10 cellular contexts compared by ENCODE assay signal in the genomic region with DNA sequence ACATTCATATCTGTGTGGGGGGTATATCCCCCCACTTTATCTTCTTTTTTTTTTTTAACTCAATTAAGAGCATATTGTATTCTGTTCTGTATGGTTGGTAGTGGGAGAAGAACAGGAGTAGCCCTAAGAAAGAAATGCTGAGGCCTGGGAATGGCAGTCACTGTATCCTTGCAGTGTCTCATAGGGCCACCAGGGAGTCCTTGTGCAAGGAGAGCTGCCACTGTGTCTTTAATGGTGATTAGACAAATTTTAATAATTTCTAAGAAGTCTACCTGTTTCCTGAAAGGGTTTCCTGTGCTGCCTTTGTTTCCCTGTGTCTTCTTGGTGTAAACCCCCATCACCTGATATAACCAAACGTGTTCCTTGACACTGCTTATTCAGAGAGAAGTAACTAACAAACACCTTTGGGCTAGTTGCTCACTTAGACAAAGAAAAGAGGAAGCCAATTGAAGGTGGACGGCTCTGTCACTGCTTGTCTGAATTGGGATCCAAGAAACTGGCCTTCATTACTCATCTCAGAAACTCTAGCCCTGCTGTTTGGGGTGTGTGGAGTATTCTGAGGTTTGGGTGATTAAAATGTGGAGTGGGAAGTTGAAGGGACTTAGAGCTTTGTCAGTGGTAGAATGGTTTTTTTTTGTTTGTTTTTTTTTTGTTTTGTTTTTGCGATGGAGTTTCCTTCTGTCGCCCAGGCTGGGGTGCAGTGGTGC. TPM values are rescaled to one million over a fixed set of nuclear protein-coding genes. Genes with fewer than 3 reads are reported as not detected.
DNase-seq lines count a peak whose midpoint lies in the region; ATAC-seq and TF ChIP-seq lines count a peak whose summit lies in the region.
"Had no signal": no experiment of that assay in that cellular context is flagged by ENCODE, and none has a peak within 500 bp of the region (broad histone marks: within the 10 kb centered on the region; RNA-seq: fewer than 3 reads in every experiment).

No MANE protein-coding gene starts in this region.

- no peak overlapping the region for H3K9ac ChIP-seq in neural progenitor cell
- H3K9ac ChIP-seq in Karpas-422 (ENCODE audit: low read length): no peak overlapping the region

- H3F3A ChIP-seq in neural progenitor cell (ENCODE audit: low read depth): no peaks in the 10 kb centered on the region

- no peak overlapping the region for H3K4me3 Mint-ChIP-seq in neural progenitor cell
- no peak overlapping the region for H3K4me3 Mint-ChIP-seq in activated T-cell treated with anti-CD3 and anti-CD28 coated beads, Interleukin-2, amount 50 U/mL, for 4 hours
- H3K4me3 Mint-ChIP-seq: activated T-cell treated with anti-CD3 and anti-CD28 coated beads, Interleukin-2, amount 50 U/mL, for 72 hours had no signal

- H3K27me3 Mint-ChIP-seq in neural progenitor cell (ENCODE audit: insufficient read depth, low read depth): no peaks in the 10 kb centered on the region
- peaks cover 5% of the 10 kb centered on the region for H3K27me3 Mint-ChIP-seq in activated T-cell treated with anti-CD3 and anti-CD28 coated beads, Interleukin-2, amount 50 U/mL, for 4 hours (ENCODE audit: low read depth)

- no peaks in the 10 kb centered on the region for H4K20me1 ChIP-seq in neural progenitor cell (ENCODE audit: low read depth)
- no peaks in the 10 kb centered on the region for H4K20me1 ChIP-seq in Karpas-422 (ENCODE audit: insufficient read depth, low read depth, low read length)

- H3K27ac Mint-ChIP-seq in neural progenitor cell: no peak overlapping the region
- H3K27ac Mint-ChIP-seq: activated T-cell treated with anti-CD3 and anti-CD28 coated beads, Interleukin-2, amount 50 U/mL, for 72 hours had no signal

- no peaks in the 10 kb centered on the region for H3K9me3 Mint-ChIP-seq in neural progenitor cell
- H3K9me3 Mint-ChIP-seq in activated T-cell treated with anti-CD3 and anti-CD28 coated beads, Interleukin-2, amount 50 U/mL, for 4 hours: no peaks in the 10 kb centered on the region
- H3K9me3 Mint-ChIP-seq: activated T-cell treated with anti-CD3 and anti-CD28 coated beads, Interleukin-2, amount 50 U/mL, for 72 hours had no signal

- H3K9me3 ChIP-seq in neural progenitor cell (ENCODE audit: low read depth): no peaks in the 10 kb centered on the region
- no peaks in the 10 kb centered on the region for H3K9me3 ChIP-seq in Karpas-422 (ENCODE audit: low read length)

- H3K79me2 ChIP-seq in neural progenitor cell (ENCODE audit: low read depth) (no peaks in the 10 kb centered on the region), Karpas-422 (ENCODE audit: low read length) (no peaks in the 10 kb centered on the region)

- H3K4me1 ChIP-seq in neural progenitor cell: no peaks in the 10 kb centered on the region
- H3K4me1 ChIP-seq in Karpas-422 (ENCODE audit: low read length): no peaks in the 10 kb centered on the region

- H2AFZ ChIP-seq in neural progenitor cell (replicated peaks) (no peak overlapping the region), Karpas-422 (ENCODE audit: low read length) (no peak overlapping the region)

- DNase-seq in M059J (ENCODE audit: low read depth) (peak; percentile 77), neural progenitor cell (ENCODE audit: low spot score) (no peak), HCEC 1CT (no peak), Karpas-422 (no peak), SW480 (ENCODE audit: low spot score) (no peak)
- DNase-seq in activated T-cell treated with anti-CD3 and anti-CD28 coated beads, Interleukin-2, amount 50 U/mL, for 4 hours: no peak
- DNase-seq: activated T-cell treated with anti-CD3 and anti-CD28 coated beads, Interleukin-2, amount 50 U/mL, for 72 hours; SW 1271 had no signal

- H3K4me2 ChIP-seq in neural progenitor cell (no peak overlapping the region), Karpas-422 (ENCODE audit: low read depth, low read length, poor library complexity, severe bottlenecking) (no peak overlapping the region)

- no peak overlapping the region for H3K4me3 ChIP-seq in neural progenitor cell
- no peak overlapping the region for H3K4me3 ChIP-seq in Karpas-422 (ENCODE audit: low read length)

- H3K27ac ChIP-seq in neural progenitor cell (no peak overlapping the region), Karpas-422 (ENCODE audit: low read length) (no peak overlapping the region)

- H3K27me3 ChIP-seq in neural progenitor cell (no peaks in the 10 kb centered on the region), Karpas-422 (ENCODE audit: low read length) (0 out of 2 replicates have a peak, but pooled peaks cover 2% of the 10 kb centered on the region)

- peaks cover 5% of the 10 kb centered on the region for H3K4me1 Mint-ChIP-seq in neural progenitor cell
- no peaks in the 10 kb centered on the region for H3K4me1 Mint-ChIP-seq in activated T-cell treated with anti-CD3 and anti-CD28 coated beads, Interleukin-2, amount 50 U/mL, for 4 hours (ENCODE audit: low read depth)

- TF ChIP-seq CTCF in neural progenitor cell (IDR thresholded peaks at IDR 0.05): peak; percentile 29

- no peaks in the 10 kb centered on the region for H3K36me3 Mint-ChIP-seq in neural progenitor cell
- no peaks in the 10 kb centered on the region for H3K36me3 Mint-ChIP-seq in activated T-cell treated with anti-CD3 and anti-CD28 coated beads, Interleukin-2, amount 50 U/mL, for 4 hours (ENCODE audit: insufficient read depth)

- ATAC-seq in GM18868 (IDR thresholded peaks at IDR 0.05; ENCODE audit: unreplicated experiment) (peak; percentile 95), HG02610 (IDR thresholded peaks at IDR 0.05; ENCODE audit: unreplicated experiment) (peak; percentile 97)
- ATAC-seq in activated T-cell treated with anti-CD3 and anti-CD28 coated beads, Interleukin-2, amount 50 U/mL, for 4 hours: no peak

- H3K36me3 ChIP-seq in neural progenitor cell: no peaks in the 10 kb centered on the region
- H3K36me3 ChIP-seq in Karpas-422 (ENCODE audit: insufficient read depth, low read length): no peaks in the 10 kb centered on the region

- no peaks in the 10 kb centered on the region for H3K9me2 ChIP-seq in Karpas-422 (replicated peaks; ENCODE audit: insufficient read depth, low read length)

RNA-seq across cellular contexts. Expression of a gene that starts 15.2 kb away (rescaled TPM):
- total RNA-seq in M059J (2014; rRNA removed; shearing (Covaris generic)): 1.0 and 1.7 TPM in 2 replicates
- total RNA-seq in neural progenitor cell (ENCODE audit: low replicate concordance): not detected in 2 replicates
- 0.04 and 0.15 TPM in 2 replicates for total RNA-seq in Karpas-422 (2014; rRNA removed; shearing (Covaris generic); ENCODE audit: low replicate concordance)
- total RNA-seq in activated T-cell treated with anti-CD3 and anti-CD28 coated beads, Interleukin-2, amount 50 U/mL, for 4 hours: under 1 TPM in 2 of 3 donors, not detected in 1; 0.11 to 0.35 TPM

RNA-seq across cellular contexts. Expression of a gene that starts 56.3 kb away (rescaled TPM):
- 72.1 and 75.9 TPM in 2 replicates for total RNA-seq in M059J (2014; rRNA removed; shearing (Covaris generic))
- 37.5 and 40.6 TPM in 2 replicates for total RNA-seq in neural progenitor cell (ENCODE audit: low replicate concordance)
- 6.4 and 6.7 TPM in 2 replicates for total RNA-seq in Karpas-422 (2014; rRNA removed; shearing (Covaris generic); ENCODE audit: low replicate concordance)
- 1 to 10 TPM; 5.4 to 6.6 (median 5.5) TPM for total RNA-seq in activated T-cell treated with anti-CD3 and anti-CD28 coated beads, Interleukin-2, amount 50 U/mL, for 4 hours

Comparison
In these comparisons a context has a peak if more than half of its experiments do, and no peak if none do; other contexts are left out.
1. ATAC-seq: peak in GM18868 (single experiment) and HG02610 (single experiment); none in activated T-cell treated with anti-CD3 and anti-CD28 coated beads, Interleukin-2, amount 50 U/mL, for 4 hours (0 of 2).